8 cellular contexts compared by ENCODE assay signal in the genomic region with DNA sequence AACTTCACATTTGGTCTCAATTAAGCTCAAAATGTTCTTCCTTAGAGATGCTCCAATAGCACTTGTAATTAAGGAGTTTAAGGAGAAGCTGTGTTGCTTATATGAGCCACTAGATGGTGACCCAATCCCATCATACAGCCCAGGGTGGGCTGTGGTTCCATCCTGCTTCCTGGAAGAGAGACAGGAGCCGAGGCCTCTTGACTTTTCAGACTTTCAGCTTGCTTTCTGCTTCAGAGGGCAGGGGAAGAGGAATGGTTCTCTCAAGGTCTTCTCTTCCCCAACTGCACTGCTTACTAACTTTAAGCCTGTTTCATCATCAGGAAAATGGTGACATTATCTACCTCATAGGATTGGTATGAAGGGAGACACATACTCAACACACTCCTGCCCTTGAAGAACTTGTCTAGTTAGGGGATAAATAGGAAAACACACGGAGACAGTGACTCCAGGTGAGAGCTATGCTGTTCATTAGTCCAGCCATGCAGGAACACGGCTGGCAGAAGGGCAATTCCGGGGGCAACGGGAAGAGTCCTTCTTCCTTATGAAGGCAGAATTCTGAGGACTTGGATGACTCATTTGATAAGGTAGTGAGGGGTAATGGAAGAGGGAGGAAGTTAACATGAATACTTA. TPM values are rescaled to one million over a fixed set of nuclear protein-coding genes. Genes with fewer than 3 reads are reported as not detected.
DNase-seq lines count a peak whose midpoint lies in the region; ATAC-seq and TF ChIP-seq lines count a peak whose summit lies in the region.

No MANE protein-coding gene starts in this region.

- no peak overlapping the region for H3K14ac ChIP-seq in H9 (ENCODE audit: insufficient read depth, low read length)

- H3K27ac ChIP-seq in C4-2B (no peak overlapping the region), H9 (ENCODE audit: insufficient read length, low read depth, low read length) (no peak overlapping the region)

- H4K8ac ChIP-seq in H9 (replicated peaks; ENCODE audit: insufficient read length, low read depth, low read length), result no peak overlapping the region

- no peak overlapping the region for H2AK5ac ChIP-seq in H9 (ENCODE audit: insufficient read length, low read length)

- in situ Hi-C loops in T47D (cut with HindIII; ENCODE audit: low pct_unique_long_range_greater_than_20kb, low sequenced_read_pairs), result no loop called here

- no peak overlapping the region for H3K56ac ChIP-seq in H9 (ENCODE audit: insufficient read length, low read depth, low read length)

- H3K23me2 ChIP-seq in H9 (ENCODE audit: insufficient read length, low read depth, low read length, poor library complexity, severe bottlenecking), result no peaks in the 10 kb centered on the region

- no peak overlapping the region for H3K18ac ChIP-seq in H9 (ENCODE audit: insufficient read length, low read depth, low read length)

- DNase-seq in H9 (peak; percentile 68), NCI-H524 treated with DMSO at 0.1 percent for 48 hours (lab: John Stamatoyannopoulos, UW) (peak; percentile 35), T47D (ENCODE audit: low read depth in 1 of 2, low spot score in 1 of 2) (peak; percentile 81 to 86), inferior parietal cortex (ENCODE audit: extremely low spot score) (peak; percentile 70)
- no peak for DNase-seq in stimulated activated naive CD8-positive, alpha-beta T cell treated with anti-CD3 and anti-CD28 coated beads, Interleukin-15, Interleukin-2, amounts not matched to agents 100 U/mL and 50 U/mL, for 24 hours

- H4K5ac ChIP-seq in H9 (ENCODE audit: insufficient read length, low read depth, low read length), result no peak overlapping the region

- H2BK120ac ChIP-seq in H9 (ENCODE audit: low read depth, low read length, poor library complexity, severe bottlenecking), result no peak overlapping the region

- H3K4ac ChIP-seq in H9 (ENCODE audit: low read depth, low read length), result no peak overlapping the region

- H2BK5ac ChIP-seq in H9 (ENCODE audit: insufficient read length, low read length), result no peak overlapping the region

- H3K79me1 ChIP-seq in H9 (ENCODE audit: insufficient read depth, low read depth, low read length, poor library complexity, severe bottlenecking), result no peaks in the 10 kb centered on the region

- ATAC-seq in stimulated activated naive CD8-positive, alpha-beta T cell treated with anti-CD3 and anti-CD28 coated beads, Interleukin-15, Interleukin-2, amounts not matched to agents 100 U/mL and 50 U/mL, for 24 hours, result peak; percentile 38
- ATAC-seq in GM19467 (IDR thresholded peaks at IDR 0.05; ENCODE audit: unreplicated experiment), result no peak
- ATAC-seq in GM18861 (IDR thresholded peaks at IDR 0.05; ENCODE audit: unreplicated experiment), result no peak

- H3K27ac Mint-ChIP-seq in H9, result peak overlapping the region in 2 of 3 experiments; percentile 43 to 58; a peak in 1 of 7 replicates

- TF ChIP-seq CTCF in C4-2B (conservative IDR thresholded peaks at IDR 0.05) (peak; percentile 68), H9 (conservative IDR thresholded peaks at IDR 0.05) (peak; percentile 88)

- no peak overlapping the region for H2BK12ac ChIP-seq in H9 (ENCODE audit: insufficient read length, low read depth, low read length)

- no peak overlapping the region for H3K9ac ChIP-seq in H9 (ENCODE audit: extremely low read depth, insufficient read length, low read length)

- peaks cover 1% of the 10 kb centered on the region for H3K27me3 Mint-ChIP-seq in H9 (ENCODE audit: low read depth)

- no CpG with 5 or more reads among the region's 5 CpGs for WGBS in H9 (ENCODE audit: extremely low coverage, insufficient read length, low lambda C conversion rate)

- no peak overlapping the region for H3K4me2 ChIP-seq in H9 (ENCODE audit: insufficient read depth, insufficient read length, low read length)

- H3T11ph ChIP-seq in H9 (ENCODE audit: low read length), result no peak overlapping the region

- no peaks in the 10 kb centered on the region for H3K27me3 ChIP-seq in H9 (ENCODE audit: insufficient read depth, low read length)

- no peak overlapping the region for H2BK15ac ChIP-seq in H9 (ENCODE audit: low read depth, low read length)

- H3K9me3 ChIP-seq in H9 (ENCODE audit: control insufficient read depth, low read depth, low read length), result no peaks in the 10 kb centered on the region

- H3K4me3 Mint-ChIP-seq in H9, result no peak overlapping the region

- H4K91ac ChIP-seq in H9 (ENCODE audit: insufficient read length, low read depth, low read length), result no peak overlapping the region

- no peak overlapping the region for H2BK20ac ChIP-seq in H9 (ENCODE audit: low read depth, low read length, poor library complexity, severe bottlenecking)

- peaks cover 29 to 30% of the 10 kb centered on the region in 2 experiments for H3K4me1 Mint-ChIP-seq in H9

- H3K9me3 Mint-ChIP-seq in H9, result no peaks in the 10 kb centered on the region

- H4K20me1 ChIP-seq in H9 (ENCODE audit: control insufficient read depth, insufficient read depth, insufficient read length), result no peaks in the 10 kb centered on the region

- no peaks in the 10 kb centered on the region for H3K79me2 ChIP-seq in H9 (ENCODE audit: insufficient read depth, low read length)

- H3K36me3 Mint-ChIP-seq in H9 (ENCODE audit: insufficient read depth in 1 of 3, low read depth in 3 of 3), result peaks cover 0 to 10% (median 0%) of the 10 kb centered on the region in 3 experiments; a peak in 3 of 7 replicates

- no peak overlapping the region for H2AFZ ChIP-seq in H9 (ENCODE audit: low read length)

- H3K23ac ChIP-seq in H9 (ENCODE audit: insufficient read length, low read depth, low read length), result no peak overlapping the region

- H3K4me1 ChIP-seq in H9 (ENCODE audit: insufficient read depth, low read length), result no peaks in the 10 kb centered on the region; the same call in 1 of the 2 replicates

RNA-seq across cellular contexts. Expression of gene TMEM218, which starts 20.1 kb away (rescaled TPM):
- total RNA-seq in H9 (2021), result 14.3 and 15.2 TPM in 2 replicates

RNA-seq across cellular contexts. Expression of gene SLC37A2, which starts 28.3 kb away (rescaled TPM):
- 0.61 and 1.2 TPM in 2 replicates for total RNA-seq in H9 (2021)
